ENCODE assay signal across 26 cellular contexts in genomic region chr3:18047052-18047451, GRCh38.
DNase-seq lines count a peak whose midpoint lies in the region; ATAC-seq, FAIRE-seq and TF ChIP-seq lines count a peak whose summit lies in the region.
"Had no signal": no experiment of that assay in that cellular context is flagged by ENCODE, and none has a peak within 500 bp of the region (broad histone marks: within the 10 kb centered on the region; RNA-seq: fewer than 3 reads in every experiment).

No MANE protein-coding gene starts in this region.

- no peaks in the 10 kb centered on the region for H3K27me3 ChIP-seq in BLaER1 treated with 17β-estradiol and CSF1 and Interleukin-3, amounts not matched to agents 10 nM and 100 nM
- H3K27me3 ChIP-seq in K562 (ENCODE audit: control insufficient read depth in 2 of 2, insufficient read depth in 2 of 2, low read length in 2 of 2) (no peaks in the 10 kb centered on the region), A673 (replicated peaks; ENCODE audit: insufficient read depth, low read depth, low read length, poor library complexity) (peaks cover 13% of the 10 kb centered on the region)
- H3K27me3 ChIP-seq: body of pancreas had no signal

- TF ChIP-seq RAD21 in K562 (CRISPR knock-in tag; conservative IDR thresholded peaks at IDR 0.05 in 1 of 2, IDR thresholded peaks at IDR 0.05 in 1 of 2): no peak

- H3K4me2 ChIP-seq in BLaER1 treated with 17β-estradiol and CSF1 and Interleukin-3, amounts not matched to agents 10 nM and 100 nM: peak overlapping the region; percentile 31 to 73 (median 44)
- no peak overlapping the region for H3K4me2 ChIP-seq in K562 (ENCODE audit: insufficient read depth, low read length)

- peaks cover 10 to 17% (median 12%) of the 10 kb centered on the region in 10 experiments for H3K4me1 ChIP-seq in BLaER1 treated with 17β-estradiol and CSF1 and Interleukin-3, amounts not matched to agents 10 nM and 100 nM
- no peaks in the 10 kb centered on the region for H3K4me1 ChIP-seq in K562 (replicated peaks in 1 of 2; ENCODE audit: control insufficient read depth in 2 of 2, insufficient read depth in 2 of 2, low read length in 2 of 2)
- H3K4me1 ChIP-seq in A673 (ENCODE audit: insufficient read depth, low read length, poor library complexity, severe bottlenecking): no peaks in the 10 kb centered on the region
- H3K4me1 ChIP-seq: body of pancreas had no signal

- in situ Hi-C loops in K562 (cut with MboI): no loop called here

- H4K20me1 ChIP-seq in BLaER1 treated with 17β-estradiol and CSF1 and Interleukin-3, amounts not matched to agents 10 nM and 100 nM: no peaks in the 10 kb centered on the region
- H4K20me1 ChIP-seq in K562 (replicated peaks; ENCODE audit: control insufficient read depth, insufficient read depth, low read length): no peaks in the 10 kb centered on the region

- no peak for ATAC-seq in K562
- ATAC-seq: body of pancreas; HCT116; left colon; stimulated activated memory B cell treated with anti-CD40 and anti-IgM and Interleukin-4, amounts not matched to agents 10 μg/mL and 1 μg/mL and 100 μg/mL, for 72 hours had no signal

- TF ChIP-seq CTCF in K562 (IDR thresholded peaks at IDR 0.05 in 2 of 3, conservative IDR thresholded peaks at IDR 0.05 in 1 of 3; ENCODE audit: insufficient read depth in 2 of 3, low read depth in 1 of 3, low read length in 3 of 3): no peak
- no peak for TF ChIP-seq CTCF in A673 (conservative IDR thresholded peaks at IDR 0.05; ENCODE audit: low read depth, low read length)

- no peak for TF ChIP-seq EP300 in K562 (IDR thresholded peaks at IDR 0.05; ENCODE audit: low read length)

- no peak overlapping the region for H3K9ac ChIP-seq in BLaER1 treated with 17β-estradiol and CSF1 and Interleukin-3, amounts not matched to agents 10 nM and 100 nM
- no peak overlapping the region for H3K9ac ChIP-seq in K562 (ENCODE audit: insufficient read depth in 1 of 2, low read depth in 2 of 2, low read length in 2 of 2)

- no peak for FAIRE-seq in K562 (lab: Jason Lieb, UNC)
- FAIRE-seq: GM12891 had no signal

- H3K4me3 ChIP-seq in BLaER1 treated with 17β-estradiol and CSF1 and Interleukin-3, amounts not matched to agents 10 nM and 100 nM: no peak overlapping the region
- H3K4me3 ChIP-seq in K562: no peak overlapping the region
- no peak overlapping the region for H3K4me3 ChIP-seq in A673 (ENCODE audit: low read depth, low read length, poor library complexity, severe bottlenecking)
- H3K4me3 ChIP-seq: body of pancreas, esophagus squamous epithelium had no signal

- POLR2A ChIA-PET in K562 (lab: Yijun Ruan, JAX) (interaction anchor here (0.6 kb wide), 2 partner anchors 18 to 37 kb away, joined by 3 to 4 read pairs; no protein-coding TSS in a partner anchor), A673 (lab: Charles Lee; ENCODE audit: low non-redundant PET) (no interaction called here)

- no peak for TF ChIP-seq POLR2A in K562 (conservative IDR thresholded peaks at IDR 0.05)

- H3K79me2 ChIP-seq in K562 (ENCODE audit: control insufficient read depth, insufficient read depth, low read length): no peaks in the 10 kb centered on the region

- no peak overlapping the region for H2AFZ ChIP-seq in K562 (ENCODE audit: low read depth, low read length)

- WGBS in K562 (ENCODE audit: insufficient coverage, low coverage, missing lambda C conversion rate): 4% methylated on average over 2 of the region's 2 CpGs

- BruUV-seq in K562 (replicated peaks; lab: Mats Ljungman, UMichigan) (no TSS peak), A673 (replicated peaks; lab: Mats Ljungman, UMichigan) (no TSS peak)

- H3K36me3 ChIP-seq in BLaER1 treated with 17β-estradiol and CSF1 and Interleukin-3, amounts not matched to agents 10 nM and 100 nM: peaks cover 0 to 5% (median 0%) of the 10 kb centered on the region in 11 experiments; a peak in 1 of 22 replicates
- H3K36me3 ChIP-seq in KOPT-K1 (ENCODE audit: insufficient read depth, low read length) (peaks cover 85% of the 10 kb centered on the region), K562 (ENCODE audit: control insufficient read depth, insufficient read depth, low read length) (no peaks in the 10 kb centered on the region), A673 (ENCODE audit: insufficient read depth, low read length, poor library complexity, severe bottlenecking) (no peaks in the 10 kb centered on the region)
- H3K36me3 ChIP-seq: esophagus squamous epithelium had no signal

- DNase-seq in AG08395 (ENCODE audit: low spot score): peak; percentile 68
- DNase-seq in K562 (ENCODE audit: extremely low read depth in 1 of 4, low spot score in 3 of 4): no peak
- DNase-seq in HT-29 (ENCODE audit: low spot score): no peak
- no peak for DNase-seq in germinal center (ENCODE audit: low spot score)
- no peak for DNase-seq in COLO829 (ENCODE audit: low spot score)
- no peak for DNase-seq in A673 (ENCODE audit: low spot score)
- DNase-seq: activated CD4-positive, alpha-beta memory T cell treated with anti-CD3 and anti-CD28 coated beads for 36 hours; activated CD4-positive, CD25-positive, alpha-beta regulatory T cell treated with anti-CD3 and anti-CD28 coated beads, Interleukin-2, amount 50 U/mL, for 72 hours; activated CD8-positive, alpha-beta memory T cell treated with anti-CD3 and anti-CD28 coated beads, Interleukin-2, amount 50 U/mL, for 4 hours; activated naive CD4-positive, alpha-beta T cell; body of pancreas; CD4-positive, alpha-beta T cell; cerebellar nuclear complex; dermis blood vessel endothelial cell; esophagus squamous epithelium; immature natural killer cell; left colon; NCI-H1048; substantia nigra; T-helper 2 cell; trophoblast cell had no signal

- intact Hi-C loops in K562 (cut with micrococcal nuclease) (no loop called here), A673 (cut with micrococcal nuclease; ENCODE audit: unreplicated experiment) (no loop called here)

- peak overlapping the region in 6 of 11 experiments; percentile 23 to 61 (median 42); a peak in 9 of 22 replicates for H3K27ac ChIP-seq in BLaER1 treated with 17β-estradiol and CSF1 and Interleukin-3, amounts not matched to agents 10 nM and 100 nM
- H3K27ac ChIP-seq in KOPT-K1 (ENCODE audit: low read depth, low read length, poor library complexity, severe bottlenecking) (peak overlapping the region; percentile 15), K562 (ENCODE audit: extremely low read depth, low read depth, low read length) (no peak overlapping the region), A673 (ENCODE audit: low read depth, low read length, poor library complexity, severe bottlenecking) (no peak overlapping the region)
- H3K27ac ChIP-seq: body of pancreas, esophagus squamous epithelium had no signal

- CTCF ChIA-PET in K562 (lab: Yijun Ruan, JAX; ENCODE audit: low intra/inter-chr PET ratio): no interaction called here
- CTCF ChIA-PET in A673 (lab: Charles Lee): no interaction called here

- peaks cover 0 to 16% (median 0%) of the 10 kb centered on the region in 11 experiments; a peak in 8 of 22 replicates for H3K9me3 ChIP-seq in BLaER1 treated with 17β-estradiol and CSF1 and Interleukin-3, amounts not matched to agents 10 nM and 100 nM (replicated peaks in 1 of 11)
- H3K9me3 ChIP-seq in KOPT-K1 (ENCODE audit: insufficient read depth, low read length, poor library complexity, severe bottlenecking) (no peaks in the 10 kb centered on the region), K562 (replicated peaks; ENCODE audit: control insufficient read depth, insufficient read depth, low read depth, low read length) (no peaks in the 10 kb centered on the region), A673 (ENCODE audit: low read depth, low read length, poor library complexity, severe bottlenecking) (no peaks in the 10 kb centered on the region)
- H3K9me3 ChIP-seq: body of pancreas, esophagus squamous epithelium had no signal

- no peaks in the 10 kb centered on the region for H3K9me1 ChIP-seq in K562 (ENCODE audit: control insufficient read depth, insufficient read depth, low read length)

TF ChIP-seq in K562, 482 proteins besides CTCF, POLR2A, EP300 and RAD21:
- no peak for TF ChIP-seq ARID2 (IDR thresholded peaks at IDR 0.05)
- peak; percentile 36 for TF ChIP-seq ZNF316 (IDR thresholded peaks at IDR 0.05)

Comparison
In these comparisons a context has a peak if more than half of its experiments do, and no peak if none do; other contexts are left out.
1. H3K27ac ChIP-seq: peak in BLaER1 treated with 17β-estradiol and CSF1 and Interleukin-3, amounts not matched to agents 10 nM and 100 nM (6 of 11) and KOPT-K1 (single experiment); none in K562 (single experiment) and A673 (single experiment).